Comparison of ENCODE assay signal across 18 cellular contexts in genomic region chr9:110880123-110880522, GRCh38.
A peak's percentile ranks its signal among the peaks of the same experiment; 100 is the strongest.
DNase-seq lines count a peak whose midpoint lies in the region; ATAC-seq, FAIRE-seq and TF ChIP-seq lines count a peak whose summit lies in the region.
"Had no signal": no experiment of that assay in that cellular context is flagged by ENCODE, and none has a peak within 500 bp of the region (broad histone marks: within the 10 kb centered on the region; RNA-seq: fewer than 3 reads in every experiment).

No MANE protein-coding gene starts in this region.

- no peak overlapping the region for H3K4me3 ChIP-seq in neural progenitor cell
- no peak overlapping the region for H3K4me3 ChIP-seq in CD8-positive, alpha-beta memory T cell (ENCODE audit: low read length)
- H3K4me3 ChIP-seq: GM12878 had no signal

- peak overlapping the region; percentile 40 for H3K4me2 ChIP-seq in neural progenitor cell

- H3K9ac ChIP-seq in neural progenitor cell = no peak overlapping the region

- no peak overlapping the region for H2AFZ ChIP-seq in neural progenitor cell (replicated peaks)

- no peaks in the 10 kb centered on the region for H3K36me3 ChIP-seq in neural progenitor cell
- no peaks in the 10 kb centered on the region for H3K36me3 ChIP-seq in CD8-positive, alpha-beta memory T cell (ENCODE audit: insufficient read depth, low read length)

- H3K27ac Mint-ChIP-seq in neural progenitor cell = no peak overlapping the region
- no peak overlapping the region for H3K27ac Mint-ChIP-seq in CD8-positive, alpha-beta memory T cell

- no peak overlapping the region for H3K4me3 Mint-ChIP-seq in neural progenitor cell
- no peak overlapping the region for H3K4me3 Mint-ChIP-seq in CD8-positive, alpha-beta memory T cell

- peaks cover 6% of the 10 kb centered on the region for H3K36me3 Mint-ChIP-seq in neural progenitor cell
- H3K36me3 Mint-ChIP-seq in CD8-positive, alpha-beta memory T cell = no peaks in the 10 kb centered on the region

- H3K4me1 ChIP-seq in neural progenitor cell = peaks cover 9% of the 10 kb centered on the region
- no peaks in the 10 kb centered on the region for H3K4me1 ChIP-seq in CD8-positive, alpha-beta memory T cell (ENCODE audit: insufficient read depth, low read length)

- no peaks in the 10 kb centered on the region for H3K27me3 Mint-ChIP-seq in neural progenitor cell (ENCODE audit: insufficient read depth, low read depth)
- peaks cover 0 to 1% of the 10 kb centered on the region in 2 donors for H3K27me3 Mint-ChIP-seq in CD8-positive, alpha-beta memory T cell

- peaks cover 22% of the 10 kb centered on the region for H3K4me1 Mint-ChIP-seq in neural progenitor cell
- no peaks in the 10 kb centered on the region for H3K4me1 Mint-ChIP-seq in CD8-positive, alpha-beta memory T cell

- POLR2A ChIA-PET in CD8-positive, alpha-beta memory T cell (lab: Charles Lee) = no interaction called here

- peaks cover 6% of the 10 kb centered on the region for H3K9me3 Mint-ChIP-seq in neural progenitor cell
- H3K9me3 Mint-ChIP-seq in CD8-positive, alpha-beta memory T cell = peaks cover 0 to 14% (median 9%) of the 10 kb centered on the region in 5 donors

- H3K9me3 ChIP-seq in neural progenitor cell (ENCODE audit: low read depth) = no peaks in the 10 kb centered on the region
- H3K9me3 ChIP-seq in CD8-positive, alpha-beta memory T cell (ENCODE audit: low read length) = no peaks in the 10 kb centered on the region

- no peaks in the 10 kb centered on the region for H4K20me1 ChIP-seq in neural progenitor cell (ENCODE audit: low read depth)

- H3K79me2 ChIP-seq in neural progenitor cell (ENCODE audit: low read depth) = peaks cover 3% of the 10 kb centered on the region

- CTCF ChIA-PET in CD8-positive, alpha-beta memory T cell (lab: Charles Lee) = no interaction called here

- H3F3A ChIP-seq in neural progenitor cell (ENCODE audit: low read depth) = peaks cover 7% of the 10 kb centered on the region

- ATAC-seq in GM19463 (IDR thresholded peaks at IDR 0.05; ENCODE audit: unreplicated experiment) (no peak), GM21786 (IDR thresholded peaks at IDR 0.05; ENCODE audit: unreplicated experiment) (no peak)
- ATAC-seq: GM12878, HCT116, HepG2 had no signal

- H3K27ac ChIP-seq in neural progenitor cell (no peak overlapping the region), substantia nigra (ENCODE audit: low read depth, low read length, poor library complexity, severe bottlenecking) (no peak overlapping the region)
- no peak overlapping the region for H3K27ac ChIP-seq in CD8-positive, alpha-beta memory T cell (ENCODE audit: low read depth, low read length)

- peak; percentile 72 for FAIRE-seq in endometrium (lab: Jason Lieb, UNC)
- FAIRE-seq: GM12878, GM19239, HepG2 had no signal

- no peaks in the 10 kb centered on the region for H3K27me3 ChIP-seq in neural progenitor cell
- no peaks in the 10 kb centered on the region for H3K27me3 ChIP-seq in CD8-positive, alpha-beta memory T cell (ENCODE audit: insufficient read depth, low read length, poor library complexity, severe bottlenecking)

- TF ChIP-seq CTCF in neural progenitor cell (IDR thresholded peaks at IDR 0.05) = no peak

- DNase-seq in Daoy (ENCODE audit: low read depth) (peak; percentile 36), M059J (ENCODE audit: low read depth) (peak; percentile 18), neural progenitor cell (ENCODE audit: low spot score) (peak; percentile 35), substantia nigra (lab: John Stamatoyannopoulos, UW) (no peak)
- no peak for DNase-seq in CD8-positive, alpha-beta memory T cell
- DNase-seq: activated CD4-positive, CD25-positive, alpha-beta regulatory T cell; activated T-cell treated with anti-CD3 and anti-CD28 coated beads, Interleukin-2, amount 50 U/mL, for 48 hours; aorta; Calu3; NCI-H1105; retina had no signal

Comparison
In these comparisons a context has a peak if more than half of its experiments do, and no peak if none do; other contexts are left out.
1. DNase-seq: peak in Daoy (single experiment), M059J (single experiment) and neural progenitor cell (single experiment); none in CD8-positive, alpha-beta memory T cell (0 of 5) and substantia nigra (0 of 49).